8 cellular contexts compared by ENCODE assay signal in the genomic region with DNA sequence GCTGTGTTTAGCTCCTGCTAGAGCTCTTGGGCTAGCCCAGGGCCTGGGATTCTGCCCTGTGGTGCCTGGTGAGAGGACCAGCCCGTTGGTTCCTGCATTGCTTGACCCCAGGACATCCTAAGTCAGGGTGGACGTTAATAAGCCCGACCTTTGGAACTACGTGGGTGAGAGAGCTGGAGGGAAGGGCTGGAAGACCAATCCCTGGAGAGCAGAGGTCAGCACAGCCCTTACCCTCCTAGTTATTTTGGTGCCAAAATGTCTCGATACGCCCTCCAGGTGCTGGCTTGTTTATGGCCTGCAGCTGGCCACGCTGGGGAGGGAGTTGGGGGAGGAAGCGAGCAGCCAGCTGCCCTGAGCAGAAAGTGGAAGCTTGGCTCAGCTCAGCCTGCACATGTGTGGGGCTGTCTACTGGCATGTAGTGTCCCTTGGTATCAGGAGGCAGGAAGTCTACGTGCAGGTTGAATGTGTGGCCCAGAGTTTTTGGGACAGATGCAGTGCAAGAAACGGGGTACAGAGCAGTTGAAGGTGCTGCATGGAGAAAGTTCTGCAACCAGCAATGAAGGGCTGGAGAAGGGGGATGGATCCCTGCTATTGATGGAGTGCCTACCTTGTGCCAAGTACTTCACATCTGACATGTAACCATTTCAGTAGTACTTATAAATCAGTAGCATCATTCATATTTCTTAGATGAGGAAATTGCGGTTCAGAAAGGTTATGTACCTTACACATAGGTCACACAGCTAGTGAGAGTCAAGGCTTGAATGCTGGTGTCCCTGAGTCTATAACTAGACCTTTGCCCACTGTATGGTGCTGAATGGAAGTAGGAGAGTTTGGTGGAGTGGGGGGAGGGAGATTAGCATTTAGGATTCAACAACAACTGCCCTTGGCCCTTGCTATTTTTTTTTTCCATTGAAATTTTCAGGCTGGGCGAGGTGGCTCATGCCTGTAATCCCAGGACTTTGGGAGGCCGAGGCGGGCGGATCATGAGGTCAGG. TPM values are rescaled to one million over a fixed set of nuclear protein-coding genes. Genes with fewer than 3 reads are reported as not detected.
DNase-seq lines count a peak whose midpoint lies in the region; ATAC-seq and TF ChIP-seq lines count a peak whose summit lies in the region.

No MANE protein-coding gene starts in this region.

- H3K4me2 ChIP-seq in BLaER1 treated with 17β-estradiol and CSF1 and Interleukin-3, amounts not matched to agents 10 nM and 100 nM, result peak overlapping the region; percentile 85 to 97 (median 94)
- H3K4me2 ChIP-seq in IMR-90 (ENCODE audit: low read depth, low read length) (no peak overlapping the region), H9 (ENCODE audit: insufficient read depth, insufficient read length, low read length) (no peak overlapping the region)

- TF ChIP-seq CTCF in IMR-90 (conservative IDR thresholded peaks at IDR 0.05; ENCODE audit: low read depth, low read length) (no peak), H9 (conservative IDR thresholded peaks at IDR 0.05) (no peak)

- H3K9me3 ChIP-seq in BLaER1 treated with 17β-estradiol and CSF1 and Interleukin-3, amounts not matched to agents 10 nM and 100 nM (replicated peaks in 1 of 11), result no peaks in the 10 kb centered on the region
- H3K9me3 ChIP-seq in IMR-90 (ENCODE audit: control insufficient read depth, insufficient read depth, low read length), result no peaks in the 10 kb centered on the region
- H3K9me3 ChIP-seq in duodenal mucosa (ENCODE audit: control insufficient read depth in 1 of 2, low read length in 2 of 2), result no peaks in the 10 kb centered on the region
- H3K9me3 ChIP-seq in H9 (ENCODE audit: control insufficient read depth, low read depth, low read length), result no peaks in the 10 kb centered on the region

- H3K9me1 ChIP-seq in IMR-90 (ENCODE audit: insufficient read depth, low read length), result peaks cover 6% of the 10 kb centered on the region

- H4K20me1 ChIP-seq in BLaER1 treated with 17β-estradiol and CSF1 and Interleukin-3, amounts not matched to agents 10 nM and 100 nM, result no peaks in the 10 kb centered on the region
- H4K20me1 ChIP-seq in IMR-90 (ENCODE audit: insufficient read depth, low read length) (no peaks in the 10 kb centered on the region), H9 (ENCODE audit: control insufficient read depth, insufficient read depth, insufficient read length) (no peaks in the 10 kb centered on the region)

- peaks cover 6% of the 10 kb centered on the region for H3K23me2 ChIP-seq in H9 (ENCODE audit: insufficient read length, low read depth, low read length, poor library complexity, severe bottlenecking)

- no peak overlapping the region for H3K4me3 Mint-ChIP-seq in H9

- no peak overlapping the region for H2BK20ac ChIP-seq in IMR-90 (ENCODE audit: low read depth, low read length)
- H2BK20ac ChIP-seq in H9 (ENCODE audit: low read depth, low read length, poor library complexity, severe bottlenecking), result no peak overlapping the region

- 31% methylated on average over 2 of the region's 15 CpGs; no CpG with 5 or more reads in 1 of the 2 experiments for WGBS in IMR-90 (ENCODE audit: extremely low coverage in 2 of 2, insufficient read length in 1 of 2), 2 experiments
- WGBS in H9 (ENCODE audit: extremely low coverage, insufficient read length, low lambda C conversion rate), result no CpG with 5 or more reads among the region's 15 CpGs

- no peak overlapping the region for H3K27ac Mint-ChIP-seq in H9

- H2AK9ac ChIP-seq in IMR-90 (replicated peaks; ENCODE audit: low read depth, low read length, poor library complexity), result no peak overlapping the region

- no peak overlapping the region for H2BK12ac ChIP-seq in H9 (ENCODE audit: insufficient read length, low read depth, low read length)

- peak overlapping the region in 8 of 11 experiments; percentile 28 to 75 (median 68); a peak in 11 of 22 replicates for H3K9ac ChIP-seq in BLaER1 treated with 17β-estradiol and CSF1 and Interleukin-3, amounts not matched to agents 10 nM and 100 nM
- H3K9ac ChIP-seq in IMR-90 (ENCODE audit: low read depth, low read length) (no peak overlapping the region), duodenal mucosa (ENCODE audit: low read depth in 1 of 2, low read length in 2 of 2) (peak overlapping the region in 1 of 2 donors; percentile 36), H9 (ENCODE audit: extremely low read depth, insufficient read length, low read length) (no peak overlapping the region)

- no peaks in the 10 kb centered on the region for H3K79me1 ChIP-seq in IMR-90 (ENCODE audit: low read depth in 1 of 2, low read length in 2 of 2)
- no peaks in the 10 kb centered on the region for H3K79me1 ChIP-seq in H9 (ENCODE audit: insufficient read depth, low read depth, low read length, poor library complexity, severe bottlenecking)

- in situ Hi-C loops in IMR-90 (cut with MboI; ENCODE audit: low sequenced_read_pairs), result no loop called here

- H3T11ph ChIP-seq in H9 (ENCODE audit: low read length), result no peak overlapping the region

- H3K56ac ChIP-seq in IMR-90 (ENCODE audit: extremely low read depth, insufficient read depth, low read length) (no peak overlapping the region), H9 (ENCODE audit: insufficient read length, low read depth, low read length) (no peak overlapping the region)

- no peak for TF ChIP-seq RAD21 in IMR-90 (IDR thresholded peaks at IDR 0.05; ENCODE audit: low read length)

- intact Hi-C loops in IMR-90 (cut with micrococcal nuclease) (no loop called here), sciatic nerve (cut with DNase I) (no loop called here)

- no peaks in the 10 kb centered on the region for H3K27me3 ChIP-seq in BLaER1 treated with 17β-estradiol and CSF1 and Interleukin-3, amounts not matched to agents 10 nM and 100 nM
- H3K27me3 ChIP-seq in IMR-90 (ENCODE audit: control insufficient read depth, insufficient read depth, low read length) (peaks cover 21% of the 10 kb centered on the region), duodenal mucosa (ENCODE audit: control insufficient read depth in 1 of 2, insufficient read depth in 2 of 2, low read length in 2 of 2) (no peaks in the 10 kb centered on the region), H7 (ENCODE audit: control insufficient read depth, insufficient read depth, low read length) (peaks cover 12% of the 10 kb centered on the region), H9 (ENCODE audit: insufficient read depth, low read length) (no peaks in the 10 kb centered on the region)

- H4K5ac ChIP-seq in IMR-90 (ENCODE audit: low read depth, low read length) (no peak overlapping the region), H9 (ENCODE audit: insufficient read length, low read depth, low read length) (no peak overlapping the region)

- H3K36me3 ChIP-seq in BLaER1 treated with 17β-estradiol and CSF1 and Interleukin-3, amounts not matched to agents 10 nM and 100 nM, result no peaks in the 10 kb centered on the region
- H3K36me3 ChIP-seq in IMR-90 (ENCODE audit: control insufficient read depth, insufficient read depth, low read length) (no peaks in the 10 kb centered on the region), duodenal mucosa (ENCODE audit: control insufficient read depth in 1 of 2, insufficient read depth in 2 of 2, low read length in 2 of 2) (no peaks in the 10 kb centered on the region), H7 (replicated peaks; ENCODE audit: control insufficient read depth, insufficient read depth, low read length) (no peaks in the 10 kb centered on the region)

- H3K79me2 ChIP-seq in H9 (ENCODE audit: insufficient read depth, low read length), result no peaks in the 10 kb centered on the region

- no peak overlapping the region for H2BK5ac ChIP-seq in IMR-90 (ENCODE audit: low read depth, low read length, poor library complexity, severe bottlenecking)
- H2BK5ac ChIP-seq in H9 (ENCODE audit: insufficient read length, low read length), result no peak overlapping the region

- H3K23ac ChIP-seq in IMR-90 (ENCODE audit: low read depth, low read length) (no peak overlapping the region), H9 (ENCODE audit: insufficient read length, low read depth, low read length) (no peak overlapping the region)

- H2AK5ac ChIP-seq in IMR-90 (ENCODE audit: low read depth, low read length) (no peak overlapping the region), H9 (ENCODE audit: insufficient read length, low read length) (no peak overlapping the region)

- no TSS peak for BruUV-seq in IMR-90 (replicated peaks; lab: Mats Ljungman, UMichigan)

- H3K14ac ChIP-seq in IMR-90 (replicated peaks; ENCODE audit: low read depth, low read length) (no peak overlapping the region), H9 (ENCODE audit: insufficient read depth, low read length) (no peak overlapping the region)

- H2BK120ac ChIP-seq in IMR-90 (ENCODE audit: low read depth, low read length), result no peak overlapping the region
- no peak overlapping the region for H2BK120ac ChIP-seq in H9 (ENCODE audit: low read depth, low read length, poor library complexity, severe bottlenecking)

- H3K4ac ChIP-seq in IMR-90 (ENCODE audit: low read depth, low read length), result no peak overlapping the region
- no peak overlapping the region for H3K4ac ChIP-seq in H9 (ENCODE audit: low read depth, low read length)

- no peak for TF ChIP-seq POLR2A in IMR-90 (IDR thresholded peaks at IDR 0.05; ENCODE audit: low read depth, low read length)

- POLR2A ChIA-PET in IMR-90 (lab: Charles Lee; ENCODE audit: unreplicated experiment), result interaction anchor here (0.6 kb wide), 1 partner anchor 28 kb away, joined by 3 read pairs; no protein-coding TSS in a partner anchor

- peak overlapping the region in 3 of 10 experiments; percentile 7 to 18 (median 13); a peak in 2 of 20 replicates for H3K4me3 ChIP-seq in BLaER1 treated with 17β-estradiol and CSF1 and Interleukin-3, amounts not matched to agents 10 nM and 100 nM
- no peak overlapping the region for H3K4me3 ChIP-seq in IMR-90 (ENCODE audit: insufficient read depth, low read depth, low read length)
- H3K4me3 ChIP-seq in duodenal mucosa (ENCODE audit: low read depth in 1 of 2, low read length in 2 of 2), result peak overlapping the region; percentile 8 to 41
- H3K4me3 ChIP-seq in H7 (ENCODE audit: insufficient read depth, low read depth, low read length), result no peak overlapping the region

- H3K4me1 ChIP-seq in BLaER1 treated with 17β-estradiol and CSF1 and Interleukin-3, amounts not matched to agents 10 nM and 100 nM, result peaks cover 78 to 85% (median 81%) of the 10 kb centered on the region in 10 experiments
- H3K4me1 ChIP-seq in IMR-90 (ENCODE audit: control insufficient read depth, insufficient read depth, low read length) (peaks cover 6% of the 10 kb centered on the region), duodenal mucosa (ENCODE audit: control insufficient read depth in 1 of 2, insufficient read depth in 2 of 2, low read length in 2 of 2) (peaks cover 49 to 55% of the 10 kb centered on the region in 2 donors), H9 (ENCODE audit: insufficient read depth, low read length) (no peaks in the 10 kb centered on the region)

- CTCF ChIA-PET in IMR-90 (lab: Yijun Ruan, JAX), result no interaction called here

- DNase-seq in GM19238 (ENCODE audit: insufficient read length, low spot score), result peak; percentile 67
- DNase-seq in IMR-90, result peak; percentile 19
- peak; percentile 77 for DNase-seq in sciatic nerve (ENCODE audit: low spot score)
- DNase-seq in H7, result no peak
- DNase-seq in H9, result no peak

- H3K27ac ChIP-seq in BLaER1 treated with 17β-estradiol and CSF1 and Interleukin-3, amounts not matched to agents 10 nM and 100 nM, result peak overlapping the region in 10 of 11 experiments; percentile 19 to 91 (median 79); a peak in 18 of 22 replicates
- no peak overlapping the region for H3K27ac ChIP-seq in IMR-90 (ENCODE audit: insufficient read depth, low read length)
- peak overlapping the region; percentile 46 for H3K27ac ChIP-seq in duodenal mucosa (ENCODE audit: low read depth, low read length)
- no peak overlapping the region for H3K27ac ChIP-seq in H9 (ENCODE audit: insufficient read length, low read depth, low read length)

- H3K18ac ChIP-seq in IMR-90 (ENCODE audit: low read depth, low read length) (no peak overlapping the region), H9 (ENCODE audit: insufficient read length, low read depth, low read length) (no peak overlapping the region)

- no peak overlapping the region for H4K91ac ChIP-seq in IMR-90 (ENCODE audit: insufficient read depth, low read depth, low read length)
- H4K91ac ChIP-seq in H9 (ENCODE audit: insufficient read length, low read depth, low read length), result no peak overlapping the region

- ATAC-seq in IMR-90 (ENCODE audit: low read depth), result no peak
- peak; percentile 94 for ATAC-seq in sciatic nerve
- no peak for ATAC-seq in HG03159 (IDR thresholded peaks at IDR 0.05; ENCODE audit: unreplicated experiment)

- H4K8ac ChIP-seq in IMR-90 (ENCODE audit: low read depth in 2 of 2, low read length in 2 of 2) (no peak overlapping the region), H9 (replicated peaks; ENCODE audit: insufficient read length, low read depth, low read length) (no peak overlapping the region)

- H2AFZ ChIP-seq in IMR-90 (replicated peaks; ENCODE audit: low read length, poor library complexity) (peak overlapping the region; percentile 63), H9 (ENCODE audit: low read length) (no peak overlapping the region)

- H3K36me3 Mint-ChIP-seq in H9 (ENCODE audit: insufficient read depth in 1 of 3, low read depth in 3 of 3), result peaks cover 2 to 10% (median 3%) of the 10 kb centered on the region in 3 experiments; a peak in 3 of 7 replicates

- peaks cover 3% of the 10 kb centered on the region in 2 experiments; a peak in 1 of 5 replicates for H3K9me3 Mint-ChIP-seq in H9

- dilution Hi-C loops in IMR-90 (cut with HindIII; ENCODE audit: low sequenced_read_pairs, unreplicated experiment), result no loop called here

- H2BK15ac ChIP-seq in IMR-90 (ENCODE audit: low read depth, low read length), result no peak overlapping the region
- no peak overlapping the region for H2BK15ac ChIP-seq in H9 (ENCODE audit: low read depth, low read length)

- peaks cover 7 to 10% of the 10 kb centered on the region in 2 experiments for H3K4me1 Mint-ChIP-seq in H9

- H3K27me3 Mint-ChIP-seq in H9 (ENCODE audit: low read depth), result peaks cover 80% of the 10 kb centered on the region

RNA-seq across cellular contexts. Expression of a gene that starts 5.0 kb away (rescaled TPM):
- total RNA-seq in IMR-90 (2012; rRNA removed), result 5.8 and 6.5 TPM in 2 replicates
- polyA plus RNA-seq in IMR-90 (2012; rRNA removed), result 8.5 and 10.1 TPM in 2 replicates
- 7.0 and 7.4 TPM in 2 replicates for polyA plus RNA-seq in IMR-90 (2012; cell fraction: cytosol; rRNA removed)
- 41.1 and 42.5 TPM in 2 replicates for polyA plus RNA-seq in IMR-90 (2012; cell fraction: nucleus; rRNA removed; ENCODE audit: low replicate concordance)
- total RNA-seq in sciatic nerve, result 35.8 TPM
- 10.3 and 15.9 TPM in 2 replicates for total RNA-seq in H7 (2014; rRNA removed; shearing (Covaris generic))
- total RNA-seq in H9 (2021), result 18.1 and 20.7 TPM in 2 replicates

RNA-seq across cellular contexts. Expression of a gene that starts 41.7 kb away (rescaled TPM):
- not detected in 2 replicates for total RNA-seq in IMR-90 (2012; rRNA removed)
- polyA plus RNA-seq in IMR-90 (2012; rRNA removed), result not detected in 2 replicates
- polyA plus RNA-seq in IMR-90 (2012; cell fraction: cytosol; rRNA removed), result not detected in 2 replicates
- not detected in 2 replicates for polyA plus RNA-seq in IMR-90 (2012; cell fraction: nucleus; rRNA removed; ENCODE audit: low replicate concordance)
- not detected for total RNA-seq in sciatic nerve
- not detected in 2 replicates for total RNA-seq in H7 (2014; rRNA removed; shearing (Covaris generic))
- not detected in 2 replicates for total RNA-seq in H9 (2021)

Comparison
In these comparisons a context has a peak if more than half of its experiments do, and no peak if none do; other contexts are left out.
1. H3K27ac ChIP-seq: peak in BLaER1 treated with 17β-estradiol and CSF1 and Interleukin-3, amounts not matched to agents 10 nM and 100 nM (10 of 11) and duodenal mucosa (single experiment); none in IMR-90 (single experiment) and H9 (single experiment).
2. H3K4me2 ChIP-seq: peak in BLaER1 treated with 17β-estradiol and CSF1 and Interleukin-3, amounts not matched to agents 10 nM and 100 nM (11 of 11); none in IMR-90 (single experiment) and H9 (single experiment).
3. H3K4me3 ChIP-seq: peak in duodenal mucosa (2 of 2); none in IMR-90 (single experiment) and H7 (single experiment).
4. H3K9ac ChIP-seq: peak in BLaER1 treated with 17β-estradiol and CSF1 and Interleukin-3, amounts not matched to agents 10 nM and 100 nM (8 of 11); none in IMR-90 (single experiment) and H9 (single experiment).
5. DNase-seq: peak in GM19238 (single experiment), IMR-90 (single experiment) and sciatic nerve (single experiment); none in H7 (single experiment) and H9 (single experiment).